Comparison of ENCODE assay signal across 8 cellular contexts in the genomic region with DNA sequence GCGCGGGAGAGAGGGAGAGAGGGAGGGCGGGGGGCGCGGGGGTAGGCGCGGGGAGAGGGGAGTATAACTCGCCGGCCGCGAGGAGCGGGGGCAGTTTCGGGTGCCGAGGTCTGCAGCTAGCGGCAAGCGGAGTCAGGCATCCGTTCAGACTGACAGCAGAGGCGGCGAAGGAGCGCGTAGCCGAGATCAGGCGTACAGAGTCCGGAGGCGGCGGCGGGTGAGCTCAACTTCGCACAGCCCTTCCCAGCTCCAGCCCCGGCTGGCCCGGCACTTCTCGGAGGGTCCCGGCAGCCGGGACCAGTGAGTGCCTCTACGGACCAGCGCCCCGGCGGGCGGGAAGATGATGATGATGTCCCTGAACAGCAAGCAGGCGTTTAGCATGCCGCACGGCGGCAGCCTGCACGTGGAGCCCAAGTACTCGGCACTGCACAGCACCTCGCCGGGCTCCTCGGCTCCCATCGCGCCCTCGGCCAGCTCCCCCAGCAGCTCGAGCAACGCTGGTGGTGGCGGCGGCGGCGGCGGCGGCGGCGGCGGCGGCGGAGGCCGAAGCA.
A peak's percentile ranks its signal among the peaks of the same experiment; 100 is the strongest.
DNase-seq lines count a peak whose midpoint lies in the region; ATAC-seq and TF ChIP-seq lines count a peak whose summit lies in the region.

Gene POU4F2 (plus strand): TSS at position 93 of the 551 bp plus-strand sequence. CDS start 248 bp downstream, at position 341.

- H3K4me1 ChIP-seq in NT2/D1 (ENCODE audit: insufficient read depth, insufficient read length) (peaks cover 5% of the 10 kb centered on the region), MM.1S (ENCODE audit: low read length) (no peaks in the 10 kb centered on the region)

- no peak for ATAC-seq in GM19463 (IDR thresholded peaks at IDR 0.05; ENCODE audit: unreplicated experiment)

- H3K79me2 ChIP-seq in MM.1S (ENCODE audit: low read length), result no peaks in the 10 kb centered on the region

- no peaks in the 10 kb centered on the region for H4K20me1 ChIP-seq in MM.1S (ENCODE audit: insufficient read depth, low read length)

- no peaks in the 10 kb centered on the region for H3F3A ChIP-seq in MM.1S (ENCODE audit: insufficient read depth, low read length)

- no peak within 1 kb of the TSS for H3K4me2 ChIP-seq in MM.1S (ENCODE audit: low read depth, low read length)

- no peaks in the 10 kb centered on the region for H3K36me3 ChIP-seq in NT2/D1 (ENCODE audit: insufficient read depth, insufficient read length, low read length)
- H3K36me3 ChIP-seq in MM.1S (replicated peaks; ENCODE audit: insufficient read depth, low read length), result no peaks in the 10 kb centered on the region

- H3K27ac ChIP-seq in MM.1S (ENCODE audit: low read length), result no peak within 1 kb of the TSS

- H3K9me3 ChIP-seq in NT2/D1 (ENCODE audit: insufficient read depth, low read length) (no peaks in the 10 kb centered on the region), MM.1S (replicated peaks; ENCODE audit: insufficient read depth, low read length) (no peaks in the 10 kb centered on the region; the same call in 1 of the 2 replicates)

- H3K27me3 ChIP-seq in NT2/D1 (ENCODE audit: insufficient read depth, insufficient read length) (peaks cover 99% of the 10 kb centered on the region), MM.1S (replicated peaks; ENCODE audit: insufficient read depth, low read length) (no peaks in the 10 kb centered on the region; the same call in 1 of the 2 replicates)

- H3K4me3 ChIP-seq in NT2/D1 (ENCODE audit: insufficient read length, low read depth) (peak within 1 kb of the TSS; percentile 46), fibroblast of mammary gland (ENCODE audit: control insufficient read depth, low read depth, low read length) (no peak within 1 kb of the TSS), retinal pigment epithelial cell (ENCODE audit: low read length) (peak within 1 kb of the TSS; percentile 22), MM.1S (ENCODE audit: low read length) (no peak within 1 kb of the TSS)

- H3K9me2 ChIP-seq in MM.1S (replicated peaks; ENCODE audit: insufficient read depth, low read length), result no peaks in the 10 kb centered on the region

- DNase-seq in NCI-H1417 (lab: John Stamatoyannopoulos, UW) (peak; percentile 34 to 88 (median 84)), NCI-H1417 treated with DMSO at 0.1 percent for 48 hours (lab: John Stamatoyannopoulos, UW) (no peak), NT2/D1 (ENCODE audit: low read depth, low spot score) (no peak), fibroblast of mammary gland (ENCODE audit: low read depth) (peak; percentile 8), retinal pigment epithelial cell (ENCODE audit: low read depth) (no peak), NOMO-1 (lab: John Stamatoyannopoulos, UW; ENCODE audit: unreplicated experiment in 2 of 2) (no peak), MM.1S (no peak)

- H3K9ac ChIP-seq in NT2/D1 (ENCODE audit: insufficient read length, low read depth) (no peak within 1 kb of the TSS), MM.1S (ENCODE audit: low read length) (no peak within 1 kb of the TSS)

- H2AFZ ChIP-seq in MM.1S (ENCODE audit: low read length), result no peak within 1 kb of the TSS

- no peak for TF ChIP-seq CTCF in fibroblast of mammary gland (conservative IDR thresholded peaks at IDR 0.05; ENCODE audit: control insufficient read depth, insufficient read depth, low read depth, low read length)
- TF ChIP-seq CTCF in retinal pigment epithelial cell (conservative IDR thresholded peaks at IDR 0.05; ENCODE audit: low read depth, low read length), result no peak
- TF ChIP-seq CTCF in MM.1S (IDR thresholded peaks at IDR 0.05; ENCODE audit: low read length), result no peak

Comparison
In these comparisons a context has a peak if more than half of its experiments do, and no peak if none do; other contexts are left out.
1. DNase-seq: peak in NCI-H1417 (3 of 3) and fibroblast of mammary gland (single experiment); none in NCI-H1417 treated with DMSO at 0.1 percent for 48 hours (single experiment), NT2/D1 (single experiment), retinal pigment epithelial cell (single experiment), NOMO-1 (0 of 2) and MM.1S (single experiment).
2. H3K4me3 ChIP-seq: peak in NT2/D1 (single experiment) and retinal pigment epithelial cell (single experiment); none in fibroblast of mammary gland (single experiment) and MM.1S (single experiment).